In the genomic region with DNA sequence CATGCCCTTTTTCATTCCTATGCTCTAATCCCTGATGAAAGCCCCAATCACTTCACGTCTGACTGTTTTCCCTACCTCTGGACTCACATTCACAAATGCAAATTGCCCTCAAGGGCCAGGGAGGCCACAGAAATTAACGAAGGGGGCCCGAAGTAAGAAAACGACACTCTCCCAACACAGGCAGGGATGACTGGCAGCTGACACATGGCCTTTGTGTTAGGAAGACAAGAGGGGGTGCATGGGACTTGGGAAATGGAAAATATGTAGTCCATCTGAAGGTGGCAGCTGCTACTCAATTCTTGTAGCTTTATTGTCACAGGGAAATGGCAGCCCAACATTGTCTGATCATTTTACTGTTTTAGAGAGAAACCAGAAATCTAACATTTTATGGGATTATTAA, we compare ENCODE assay signal across 1 cellular context.
TF ChIP-seq lines count a peak whose summit lies in the region.

No MANE protein-coding gene starts in this region.

TF ChIP-seq in H1, 55 proteins besides CTCF, POLR2A, EP300 and RAD21:
- TF ChIP-seq SP1 (IDR thresholded peaks at IDR 0.05; ENCODE audit: low read depth, low read length) (no peak), TEAD4 (IDR thresholded peaks at IDR 0.05; ENCODE audit: low read depth, low read length) (no peak), YY1 (IDR thresholded peaks at IDR 0.05; ENCODE audit: low read depth, low read length) (no peak), HDAC2 (IDR thresholded peaks at IDR 0.05; ENCODE audit: borderline replicate concordance in 1 of 2, low read depth in 2 of 2, low read length in 2 of 2) (no peak)
TF ChIP-seq in H1: peak in this region for 0.
